In genomic region chr10:13067431-13067830, GRCh38 we compare ENCODE assay signal across 17 cellular contexts. TPM values are rescaled to one million over a fixed set of nuclear protein-coding genes. Genes with fewer than 3 reads are reported as not detected.
DNase-seq lines count a peak whose midpoint lies in the region; ATAC-seq, FAIRE-seq and TF ChIP-seq lines count a peak whose summit lies in the region.
"Had no signal": no experiment of that assay in that cellular context is flagged by ENCODE, and none has a peak within 500 bp of the region (broad histone marks: within the 10 kb centered on the region; RNA-seq: fewer than 3 reads in every experiment).

No MANE protein-coding gene starts in this region.

- no peak for TF ChIP-seq RAD21 in K562 (CRISPR knock-in tag; conservative IDR thresholded peaks at IDR 0.05 in 1 of 2, IDR thresholded peaks at IDR 0.05 in 1 of 2)

- H3K27ac Mint-ChIP-seq in GM23338: no peak overlapping the region
- H3K27ac Mint-ChIP-seq: B cell; CD14-positive monocyte; CD4-positive, alpha-beta T cell; CD8-positive, alpha-beta memory T cell; HFFc6 had no signal

- no peaks in the 10 kb centered on the region for H3K9me1 ChIP-seq in K562 (ENCODE audit: control insufficient read depth, insufficient read depth, low read length)

- no peak for DNase-seq in GM23338 (ENCODE audit: low spot score)
- no peak for DNase-seq in Karpas-422
- DNase-seq in K562 (ENCODE audit: extremely low read depth in 1 of 4, low spot score in 3 of 4): no peak
- no peak for DNase-seq in activated naive CD4-positive, alpha-beta T cell treated with anti-CD3 and anti-CD28 coated beads, Interleukin-2, amount 50 U/mL, for 16 hours
- DNase-seq in C1 segment of cervical spinal cord (lab: John Stamatoyannopoulos, UW): no peak
- DNase-seq in SKM-1 (lab: John Stamatoyannopoulos, UW; ENCODE audit: unreplicated experiment): no peak
- DNase-seq: CD4-positive, alpha-beta T cell; CD8-positive, alpha-beta memory T cell; DMS 273 treated with DMSO at 0.1 percent for 48 hours; DMS79 treated with DMSO at 0.1 percent for 48 hours; HFFc6 had no signal

- 3% methylated on average over 7 of the region's 7 CpGs for WGBS in K562 (ENCODE audit: insufficient coverage, low coverage, missing lambda C conversion rate)

- CTCF ChIA-PET in K562 (lab: Yijun Ruan, JAX; ENCODE audit: low intra/inter-chr PET ratio): no interaction called here

- no TSS peak for BruUV-seq in K562 (replicated peaks; lab: Mats Ljungman, UMichigan)

- peaks cover 9% of the 10 kb centered on the region; the same call in 1 of the 2 replicates for H3K9me2 ChIP-seq in GM23338 (ENCODE audit: insufficient read depth)
- no peaks in the 10 kb centered on the region for H3K9me2 ChIP-seq in Karpas-422 (replicated peaks; ENCODE audit: insufficient read depth, low read length)

- no peak for FAIRE-seq in K562 (lab: Jason Lieb, UNC)
- FAIRE-seq: G401.6, GM12892 had no signal

- H3K4me3 ChIP-seq in GM23338 (no peak overlapping the region), Karpas-422 (ENCODE audit: low read length) (no peak overlapping the region), K562 (no peak overlapping the region)
- H3K4me3 ChIP-seq: BLaER1, HAP-1 had no signal

- H3K9ac ChIP-seq in Karpas-422 (ENCODE audit: low read length) (no peak overlapping the region), K562 (ENCODE audit: insufficient read depth in 1 of 2, low read depth in 2 of 2, low read length in 2 of 2) (no peak overlapping the region)
- H3K9ac ChIP-seq: BLaER1 had no signal

- peak overlapping the region; percentile 13; the same call in 1 of the 2 replicates for H2AFZ ChIP-seq in GM23338
- H2AFZ ChIP-seq in Karpas-422 (ENCODE audit: low read length): peak overlapping the region; percentile 63; the same call in 1 of the 2 replicates
- H2AFZ ChIP-seq in K562 (ENCODE audit: low read depth, low read length): peak overlapping the region; percentile 35; the same call in 1 of the 2 replicates

- TF ChIP-seq POLR2A in K562 (conservative IDR thresholded peaks at IDR 0.05): no peak

- H3K36me3 ChIP-seq in GM23338 (ENCODE audit: insufficient read depth) (no peaks in the 10 kb centered on the region; the same call in 1 of the 2 replicates), Karpas-422 (ENCODE audit: insufficient read depth, low read length) (no peaks in the 10 kb centered on the region), K562 (ENCODE audit: control insufficient read depth, insufficient read depth, low read length) (no peaks in the 10 kb centered on the region)
- H3K36me3 ChIP-seq: BLaER1, HAP-1 had no signal

- in situ Hi-C loops in K562 (cut with MboI): no loop called here

- H3K9me3 Mint-ChIP-seq in GM23338: peaks cover 25% of the 10 kb centered on the region
- H3K9me3 Mint-ChIP-seq: CD4-positive, alpha-beta T cell had no signal

- intact Hi-C loops in K562 (cut with micrococcal nuclease): no loop called here

- POLR2A ChIA-PET in K562 (lab: Yijun Ruan, JAX): no interaction called here

- H3K4me2 ChIP-seq in GM23338 (no peak overlapping the region), Karpas-422 (ENCODE audit: low read depth, low read length, poor library complexity, severe bottlenecking) (no peak overlapping the region), K562 (ENCODE audit: insufficient read depth, low read length) (no peak overlapping the region)
- H3K4me2 ChIP-seq: BLaER1 had no signal

- no peaks in the 10 kb centered on the region for H3K9me3 ChIP-seq in Karpas-422 (ENCODE audit: low read length)
- no peaks in the 10 kb centered on the region for H3K9me3 ChIP-seq in K562 (replicated peaks; ENCODE audit: control insufficient read depth, insufficient read depth, low read depth, low read length)
- H3K9me3 ChIP-seq: BLaER1, HAP-1 had no signal

- H3K27me3 ChIP-seq in GM23338 (ENCODE audit: insufficient read depth) (no peaks in the 10 kb centered on the region), Karpas-422 (ENCODE audit: low read length) (peaks cover 4% of the 10 kb centered on the region; the same call in 1 of the 2 replicates), K562 (ENCODE audit: control insufficient read depth in 2 of 2, insufficient read depth in 2 of 2, low read length in 2 of 2) (no peaks in the 10 kb centered on the region; a peak in 2 of 5 replicates)
- H3K27me3 ChIP-seq: BLaER1 had no signal

- no peaks in the 10 kb centered on the region for H4K20me1 ChIP-seq in GM23338 (replicated peaks; ENCODE audit: insufficient read depth)
- no peaks in the 10 kb centered on the region for H4K20me1 ChIP-seq in Karpas-422 (ENCODE audit: insufficient read depth, low read depth, low read length)
- H4K20me1 ChIP-seq in K562 (replicated peaks; ENCODE audit: control insufficient read depth, insufficient read depth, low read length): no peaks in the 10 kb centered on the region
- H4K20me1 ChIP-seq: BLaER1 had no signal

- no peak for TF ChIP-seq CTCF in GM23338 (conservative IDR thresholded peaks at IDR 0.05; ENCODE audit: low read depth in 2 of 2)
- no peak for TF ChIP-seq CTCF in K562 (IDR thresholded peaks at IDR 0.05 in 2 of 3, conservative IDR thresholded peaks at IDR 0.05 in 1 of 3; ENCODE audit: insufficient read depth in 2 of 3, low read depth in 1 of 3, low read length in 3 of 3)

- peaks cover 10% of the 10 kb centered on the region; the same call in 2 of the 3 replicates for H3K4me1 Mint-ChIP-seq in GM23338
- H3K4me1 Mint-ChIP-seq: B cell, CD14-positive monocyte had no signal

- H3F3A ChIP-seq in GM23338 (replicated peaks; ENCODE audit: low read depth): no peaks in the 10 kb centered on the region

- peaks cover 10% of the 10 kb centered on the region; the same call in 2 of the 3 replicates for H3K36me3 Mint-ChIP-seq in GM23338 (ENCODE audit: low read depth)
- H3K36me3 Mint-ChIP-seq: CD14-positive monocyte had no signal

- no peak for TF ChIP-seq EP300 in K562 (IDR thresholded peaks at IDR 0.05; ENCODE audit: low read length)

- H3K27me3 Mint-ChIP-seq in GM23338 (ENCODE audit: insufficient read depth, low read depth, poor library complexity): no peaks in the 10 kb centered on the region

- no peak overlapping the region for H3K4me3 Mint-ChIP-seq in GM23338
- H3K4me3 Mint-ChIP-seq: B cell; CD14-positive monocyte; CD4-positive, alpha-beta T cell; CD8-positive, alpha-beta memory T cell; HFFc6 had no signal

- ATAC-seq in GM23338: no peak
- no peak for ATAC-seq in K562

- H3K27ac ChIP-seq in GM23338 (ENCODE audit: low read depth) (no peak overlapping the region), Karpas-422 (ENCODE audit: low read length) (no peak overlapping the region), K562 (ENCODE audit: extremely low read depth, low read depth, low read length) (no peak overlapping the region)
- H3K27ac ChIP-seq: BLaER1 had no signal

- H3K4me1 ChIP-seq in GM23338 (ENCODE audit: insufficient read depth) (peaks cover 19% of the 10 kb centered on the region; the same call in 1 of the 2 replicates), Karpas-422 (ENCODE audit: low read length) (peaks cover 23% of the 10 kb centered on the region), K562 (replicated peaks in 1 of 2; ENCODE audit: control insufficient read depth in 2 of 2, insufficient read depth in 2 of 2, low read length in 2 of 2) (no peaks in the 10 kb centered on the region)
- H3K4me1 ChIP-seq: BLaER1 had no signal

- no peaks in the 10 kb centered on the region for H3K79me2 ChIP-seq in GM23338 (replicated peaks; ENCODE audit: insufficient read depth)
- no peaks in the 10 kb centered on the region for H3K79me2 ChIP-seq in Karpas-422 (ENCODE audit: low read length)
- no peaks in the 10 kb centered on the region for H3K79me2 ChIP-seq in K562 (ENCODE audit: control insufficient read depth, insufficient read depth, low read length)

TF ChIP-seq in GM23338, 12 proteins besides CTCF, POLR2A, EP300 and RAD21 (continues in another document):
- TF ChIP-seq STAT1 (IDR thresholded peaks at IDR 0.05; ENCODE audit: unreplicated experiment) (no peak), EZH2phosphoT487 (IDR thresholded peaks at IDR 0.05; ENCODE audit: unreplicated experiment) (no peak)

TF ChIP-seq in K562, 482 proteins besides CTCF, POLR2A, EP300 and RAD21 (continues in another document):
- TF ChIP-seq NR4A1 (CRISPR knock-in tag; IDR thresholded peaks at IDR 0.05) (no peak), NR4A1 (tag; IDR thresholded peaks at IDR 0.05) (peak; percentile 46; the same call in 1 of the 2 replicates), GABPA (tag; conservative IDR thresholded peaks at IDR 0.05; ENCODE audit: low read depth) (no peak), NR2C1 (IDR thresholded peaks at IDR 0.05) (no peak), NR2C1 (tag; IDR thresholded peaks at IDR 0.05) (peak; percentile 67), CREB3 (tag; conservative IDR thresholded peaks at IDR 0.05; ENCODE audit: low read depth) (peak; percentile 67)

RNA-seq across cellular contexts. Expression of gene OPTN, which starts 32.5 kb away (rescaled TPM):
- total RNA-seq in GM23338 (2014; rRNA removed; shearing (Covaris generic)): 6.0 and 6.8 TPM in 2 replicates
- polyA plus RNA-seq in GM23338 (2016; fragmentation: Nextera tagmentation; extraction: Ambion mirVana) (11.0 and 13.0 TPM in 2 replicates), K562 (2011; rRNA removed) (4.6 and 5.0 TPM in 2 replicates), K562 (2014; fragmentation: Illumina TruSeq; extraction: Trizol) (5.2 and 5.3 TPM in 2 replicates), K562 (2014; fragmentation: Nextera tagmentation; extraction: Ambion mirVana) (1 to 10 TPM; 2.2 to 2.4 TPM), K562 (2014; rRNA removed) (4.1 and 5.1 TPM in 2 replicates)
- total RNA-seq in Karpas-422 (2014; rRNA removed; shearing (Covaris generic); ENCODE audit: low replicate concordance): 0.40 and 0.56 TPM in 2 replicates
- 3.1 and 10.3 TPM in 2 replicates for total RNA-seq in K562 (2011; cell fraction: chromatin; rRNA removed; ENCODE audit: low replicate concordance)
- total RNA-seq in K562 (2011; cell fraction: nucleolus; rRNA removed): 1.6 and 1.7 TPM in 2 replicates
- total RNA-seq in K562 (2011; cell fraction: nucleoplasm; rRNA removed): 3.6 and 8.3 TPM in 2 replicates
- total RNA-seq in K562 (2014; rRNA removed) (5.8 and 6.0 TPM in 2 replicates), K562 (2014; rRNA removed; fragmentation: Illumina TruSeq; extraction: Trizol) (4.7 and 4.8 TPM in 2 replicates), K562 (2015; rRNA removed; fragmentation: Illumina TruSeq; extraction: Trizol) (3.0 and 3.4 TPM in 2 replicates), K562 (2021) (5.3 and 6.8 TPM in 2 replicates)
- 0.79 and 1.8 TPM in 2 replicates for polyA plus RNA-seq in K562 (2011; cell fraction: cytosol; rRNA removed)
- polyA plus RNA-seq in K562 (2011; cell fraction: nucleus; rRNA removed): 3.9 and 4.8 TPM in 2 replicates
- 13.6 and 29.9 TPM in 2 replicates for polyA plus RNA-seq in K562 (2012)
- 5.0 and 5.8 TPM in 2 replicates for polyA minus RNA-seq in K562 (2011; rRNA and poly(A)+ RNA removed)
- 1.9 and 4.8 TPM in 2 replicates for polyA minus RNA-seq in K562 (2011; cell fraction: cytosol; rRNA and poly(A)+ RNA removed)
- polyA minus RNA-seq in K562 (2011; cell fraction: nucleus; rRNA and poly(A)+ RNA removed): 1.3 and 2.6 TPM in 2 replicates

Comparison
In these comparisons a context has a peak if more than half of its experiments do, and no peak if none do; other contexts are left out.
1. H2AFZ ChIP-seq: peak in every context shown above with its lines; median percentile 63 in Karpas-422; 35 in K562; 13 in GM23338.